ENCODE assay signal across 22 cellular contexts in genomic region chr7:30996261-30996660, GRCh38. TPM values are rescaled to one million over a fixed set of nuclear protein-coding genes. Genes with fewer than 3 reads are reported as not detected.
A peak's percentile ranks its signal among the peaks of the same experiment; 100 is the strongest.
DNase-seq lines count a peak whose midpoint lies in the region; ATAC-seq, FAIRE-seq and TF ChIP-seq lines count a peak whose summit lies in the region.
"Had no signal": no experiment of that assay in that cellular context is flagged by ENCODE, and none has a peak within 500 bp of the region (broad histone marks: within the 10 kb centered on the region; RNA-seq: fewer than 3 reads in every experiment).

No MANE protein-coding gene starts in this region.

- H3K9me3 ChIP-seq in K562 (replicated peaks; ENCODE audit: control insufficient read depth, insufficient read depth, low read depth, low read length) = no peaks in the 10 kb centered on the region
- H3K9me3 ChIP-seq in sigmoid colon = no peaks in the 10 kb centered on the region
- H3K9me3 ChIP-seq: esophagus muscularis mucosa, SK-N-SH, tibial artery had no signal

- peaks cover 18 to 59% of the 10 kb centered on the region in 2 experiments; a peak in 4 of 5 replicates for H3K27me3 ChIP-seq in K562 (ENCODE audit: control insufficient read depth in 2 of 2, insufficient read depth in 2 of 2, low read length in 2 of 2)
- H3K27me3 ChIP-seq in sigmoid colon = no peaks in the 10 kb centered on the region
- H3K27me3 ChIP-seq: esophagus muscularis mucosa, tibial artery had no signal

- H3K9me3 Mint-ChIP-seq in CD14-positive monocyte = peaks cover 0 to 12% (median 6%) of the 10 kb centered on the region in 7 donors
- H3K9me3 Mint-ChIP-seq: activated naive CD4-positive, alpha-beta T cell treated with anti-CD3 and anti-CD28 coated beads, Interleukin-2, amount 50 U/mL, for 72 hours; effector memory CD8-positive, alpha-beta T cell; T-helper 2 cell treated with Interferon-gamma antibody and Interleukin-4, amounts not matched to agents 5 μg/mL and 100 μg/mL, for 36 hours had no signal

- no peak overlapping the region for H3K4me3 Mint-ChIP-seq in CD14-positive monocyte
- H3K4me3 Mint-ChIP-seq: effector memory CD8-positive, alpha-beta T cell; T-helper 2 cell treated with Interferon-gamma antibody and Interleukin-4, amounts not matched to agents 5 μg/mL and 100 μg/mL, for 36 hours had no signal

- no peaks in the 10 kb centered on the region for H3K36me3 Mint-ChIP-seq in CD14-positive monocyte
- H3K36me3 Mint-ChIP-seq: activated naive CD4-positive, alpha-beta T cell treated with anti-CD3 and anti-CD28 coated beads, Interleukin-2, amount 50 U/mL, for 72 hours had no signal

- no peaks in the 10 kb centered on the region for H3K36me3 ChIP-seq in K562 (ENCODE audit: control insufficient read depth, insufficient read depth, low read length)
- H3K36me3 ChIP-seq in sigmoid colon = no peaks in the 10 kb centered on the region
- H3K36me3 ChIP-seq: esophagus muscularis mucosa, tibial artery had no signal

- intact Hi-C loops in K562 (cut with micrococcal nuclease) (no loop called here), left ventricle myocardium superior (cut with micrococcal nuclease) (no loop called here), sigmoid colon (cut with DNase I) (no loop called here), CD14-positive monocyte (cut with micrococcal nuclease) (no loop called here)

- POLR2A ChIA-PET in K562 (lab: Yijun Ruan, JAX) = no interaction called here

- no peak overlapping the region for H2AFZ ChIP-seq in K562 (ENCODE audit: low read depth, low read length)

- peaks cover 0 to 12% of the 10 kb centered on the region in 2 experiments; a peak in 3 of 5 replicates for H3K4me1 ChIP-seq in K562 (replicated peaks in 1 of 2; ENCODE audit: control insufficient read depth in 2 of 2, insufficient read depth in 2 of 2, low read length in 2 of 2)
- no peaks in the 10 kb centered on the region for H3K4me1 ChIP-seq in sigmoid colon
- H3K4me1 ChIP-seq: tibial artery had no signal

- no peak for TF ChIP-seq RAD21 in K562 (CRISPR knock-in tag; conservative IDR thresholded peaks at IDR 0.05 in 1 of 2, IDR thresholded peaks at IDR 0.05 in 1 of 2)

- TF ChIP-seq CTCF in K562 (IDR thresholded peaks at IDR 0.05 in 2 of 3, conservative IDR thresholded peaks at IDR 0.05 in 1 of 3; ENCODE audit: insufficient read depth in 2 of 3, low read depth in 1 of 3, low read length in 3 of 3) = no peak
- TF ChIP-seq CTCF in sigmoid colon (IDR thresholded peaks at IDR 0.05) = no peak
- no peak for TF ChIP-seq CTCF in CD14-positive monocyte (IDR thresholded peaks at IDR 0.05)

- CTCF ChIA-PET in K562 (lab: Yijun Ruan, JAX; ENCODE audit: low intra/inter-chr PET ratio) = no interaction called here

- peaks cover 34% of the 10 kb centered on the region for H3K4me1 Mint-ChIP-seq in CD14-positive monocyte

- H3K9ac ChIP-seq in K562 (ENCODE audit: insufficient read depth in 1 of 2, low read depth in 2 of 2, low read length in 2 of 2) = peak overlapping the region in 1 of 2 experiments; percentile 16; a peak in 1 of 4 replicates
- H3K9ac ChIP-seq: SK-N-SH had no signal

- no peaks in the 10 kb centered on the region for H4K20me1 ChIP-seq in K562 (replicated peaks; ENCODE audit: control insufficient read depth, insufficient read depth, low read length)

- TF ChIP-seq EP300 in K562 (IDR thresholded peaks at IDR 0.05; ENCODE audit: low read length) (no peak), sigmoid colon (IDR thresholded peaks at IDR 0.05) (no peak)

- H3K27ac Mint-ChIP-seq in CD14-positive monocyte = peak overlapping the region in 3 of 7 donors; percentile 1 to 44 (median 16)
- H3K27ac Mint-ChIP-seq: effector memory CD8-positive, alpha-beta T cell; T-helper 2 cell treated with Interferon-gamma antibody and Interleukin-4, amounts not matched to agents 5 μg/mL and 100 μg/mL, for 36 hours had no signal

- no peak overlapping the region for H3K4me2 ChIP-seq in K562 (ENCODE audit: insufficient read depth, low read length)
- H3K4me2 ChIP-seq: SK-N-SH had no signal

- BruUV-seq in K562 (replicated peaks; lab: Mats Ljungman, UMichigan) = no TSS peak

- no peaks in the 10 kb centered on the region for H3K9me1 ChIP-seq in K562 (ENCODE audit: control insufficient read depth, insufficient read depth, low read length)

- WGBS in K562 (ENCODE audit: insufficient coverage, low coverage, missing lambda C conversion rate) = 15% methylated on average over 7 of the region's 7 CpGs
- WGBS in sigmoid colon, 2 donors = 83 to 86% methylated on average over 7 of the region's 7 CpGs

- in situ Hi-C loops in K562 (cut with MboI) = no loop called here
- in situ Hi-C loops in G401 (cut with HindIII; ENCODE audit: low sequenced_read_pairs) = no loop called here

- H3K4me3 ChIP-seq in K562 (no peak overlapping the region), sigmoid colon (no peak overlapping the region)
- H3K4me3 ChIP-seq: esophagus muscularis mucosa, tibial artery had no signal

- no peak for FAIRE-seq in K562 (lab: Jason Lieb, UNC)
- FAIRE-seq: GM12891 had no signal

- H3K27ac ChIP-seq in K562 (ENCODE audit: extremely low read depth, low read depth, low read length) (no peak overlapping the region), sigmoid colon (no peak overlapping the region)
- H3K27ac ChIP-seq: 22Rv1, esophagus muscularis mucosa, tibial artery had no signal

- TF ChIP-seq POLR2A in K562 (conservative IDR thresholded peaks at IDR 0.05) (no peak), sigmoid colon (IDR thresholded peaks at IDR 0.05) (no peak)

- H3K27me3 Mint-ChIP-seq in CD14-positive monocyte (ENCODE audit: low read depth in 3 of 3) = peaks cover 0 to 5% (median 4%) of the 10 kb centered on the region in 3 donors

- DNase-seq in DMS 273 (lab: John Stamatoyannopoulos, UW; ENCODE audit: unreplicated experiment) (peak; percentile 57), DMS 273 treated with DMSO at 0.1 percent for 48 hours (lab: John Stamatoyannopoulos, UW) (no peak), K562 (ENCODE audit: extremely low read depth in 1 of 4, low spot score in 3 of 4) (no peak), left ventricle myocardium superior (peak; percentile 80), sigmoid colon (peak; percentile 76), HPDE6-E6E7 (ENCODE audit: extremely low spot score) (no peak), G401 (ENCODE audit: low spot score) (no peak), CD14-positive monocyte (ENCODE audit: low spot score) (no peak)
- DNase-seq: DMS79; effector memory CD8-positive, alpha-beta T cell; NCI-H1417; NCI-H2081 treated with DMSO at 0.1 percent for 48 hours; NCI-H510A; SK-N-SH; stimulated activated CD4-positive, alpha-beta T cell treated with anti-CD3 and anti-CD28 coated beads, Interleukin-2, amount 100 ng/mL, for 48 hours; stimulated activated naive CD4-positive, alpha-beta T cell treated with Interleukin-2 at 50 U/mL for 16 hours; tibial artery had no signal

- H3K79me2 ChIP-seq in K562 (ENCODE audit: control insufficient read depth, insufficient read depth, low read length) = no peaks in the 10 kb centered on the region

- ATAC-seq in K562 = no peak
- ATAC-seq in left ventricle myocardium superior = peak; percentile 87
- ATAC-seq: activated naive CD4-positive, alpha-beta T cell treated with anti-CD3 and anti-CD28 coated beads, Interleukin-2, amount 50 U/mL, for 72 hours; effector memory CD8-positive, alpha-beta T cell had no signal

RNA-seq across cellular contexts. Expression of gene GHRHR, which starts 32.5 kb away (rescaled TPM):
- not detected in 2 replicates for total RNA-seq in K562 (2011; cell fraction: chromatin; rRNA removed; ENCODE audit: low replicate concordance)
- not detected in 2 replicates for total RNA-seq in K562 (2011; cell fraction: nucleolus; rRNA removed)
- total RNA-seq in K562 (2011; cell fraction: nucleoplasm; rRNA removed) = not detected in 2 replicates
- 0.61 TPM in 1 of 2 replicates, not detected in the other for total RNA-seq in K562 (2014; rRNA removed)
- not detected in 2 replicates for total RNA-seq in K562 (2014; rRNA removed; fragmentation: Illumina TruSeq; extraction: Trizol)
- not detected in 2 replicates for total RNA-seq in K562 (2015; rRNA removed; fragmentation: Illumina TruSeq; extraction: Trizol)
- total RNA-seq in K562 (2021) = not detected in 2 replicates
- polyA plus RNA-seq in K562 (2011; rRNA removed) = not detected in 2 replicates
- polyA plus RNA-seq in K562 (2011; cell fraction: cytosol; rRNA removed) = not detected in 2 replicates
- 0.25 TPM in 1 of 2 replicates, not detected in the other for polyA plus RNA-seq in K562 (2011; cell fraction: nucleus; rRNA removed)
- not detected in 2 replicates for polyA plus RNA-seq in K562 (2012)
- polyA plus RNA-seq in K562 (2014; fragmentation: Illumina TruSeq; extraction: Trizol) = not detected in 2 replicates
- not detected for polyA plus RNA-seq in K562 (2014; fragmentation: Nextera tagmentation; extraction: Ambion mirVana)
- polyA plus RNA-seq in K562 (2014; rRNA removed) = not detected in 2 replicates
- not detected in 2 replicates for polyA minus RNA-seq in K562 (2011; rRNA and poly(A)+ RNA removed)
- not detected in 2 replicates for polyA minus RNA-seq in K562 (2011; cell fraction: cytosol; rRNA and poly(A)+ RNA removed)
- polyA minus RNA-seq in K562 (2011; cell fraction: nucleus; rRNA and poly(A)+ RNA removed) = not detected in 2 replicates
- total RNA-seq in left ventricle myocardium superior = not detected
- not detected for total RNA-seq in sigmoid colon
- not detected for polyA plus RNA-seq in sigmoid colon
- total RNA-seq in G401 (2014; rRNA removed; shearing (Covaris generic)) = not detected in 2 replicates
- polyA plus RNA-seq in CD14-positive monocyte = not detected
- total RNA-seq: activated naive CD4-positive, alpha-beta T cell treated with anti-CD3 and anti-CD28 coated beads, Interleukin-2, amount 50 U/mL, for 72 hours; esophagus muscularis mucosa had no signal
- polyA plus RNA-seq: SK-N-SH had no signal

RNA-seq across cellular contexts. Expression of gene ADCYAP1R1, which starts 55.8 kb away (rescaled TPM):
- total RNA-seq in K562 (2011; cell fraction: chromatin; rRNA removed; ENCODE audit: low replicate concordance) = not detected in 2 replicates
- total RNA-seq in K562 (2011; cell fraction: nucleolus; rRNA removed) = 0.17 TPM in 1 of 2 replicates, not detected in the other
- total RNA-seq in K562 (2011; cell fraction: nucleoplasm; rRNA removed) = not detected in 2 replicates
- total RNA-seq in K562 (2014; rRNA removed) (not detected in 2 replicates), K562 (2014; rRNA removed; fragmentation: Illumina TruSeq; extraction: Trizol) (not detected in 2 replicates), K562 (2015; rRNA removed; fragmentation: Illumina TruSeq; extraction: Trizol) (not detected in 2 replicates), K562 (2021) (not detected in 2 replicates), left ventricle myocardium superior (6.0 TPM), sigmoid colon (10 to 100 TPM; 17.6 to 35.7 (median 21.4) TPM)
- polyA plus RNA-seq in K562 (2011; rRNA removed) (0.03 TPM in 1 of 2 replicates, not detected in the other), K562 (2014; fragmentation: Illumina TruSeq; extraction: Trizol) (not detected in 2 replicates), K562 (2014; fragmentation: Nextera tagmentation; extraction: Ambion mirVana) (not detected), K562 (2014; rRNA removed) (0.07 TPM in 1 of 2 replicates, not detected in the other), sigmoid colon (1 to 10 TPM in 1 of 3 donors, under 1 TPM in 1, not detected in 1; 0.60 to 2.1 TPM), CD14-positive monocyte (not detected)
- polyA plus RNA-seq in K562 (2011; cell fraction: cytosol; rRNA removed) = not detected in 2 replicates
- 0.07 TPM in 1 of 2 replicates, not detected in the other for polyA plus RNA-seq in K562 (2011; cell fraction: nucleus; rRNA removed)
- polyA plus RNA-seq in K562 (2012) = 0.01 TPM in 1 of 2 replicates, not detected in the other
- polyA minus RNA-seq in K562 (2011; rRNA and poly(A)+ RNA removed) = not detected in 2 replicates
- polyA minus RNA-seq in K562 (2011; cell fraction: cytosol; rRNA and poly(A)+ RNA removed) = not detected in 2 replicates
- not detected in 2 replicates for polyA minus RNA-seq in K562 (2011; cell fraction: nucleus; rRNA and poly(A)+ RNA removed)
- not detected in 2 replicates for total RNA-seq in G401 (2014; rRNA removed; shearing (Covaris generic))
- total RNA-seq: activated naive CD4-positive, alpha-beta T cell treated with anti-CD3 and anti-CD28 coated beads, Interleukin-2, amount 50 U/mL, for 72 hours had no signal

Comparison
In these comparisons a context has a peak if more than half of its experiments do, and no peak if none do; other contexts are left out.
1. DNase-seq: peak in DMS 273 (single experiment), left ventricle myocardium superior (single experiment) and sigmoid colon (single experiment); none in DMS 273 treated with DMSO at 0.1 percent for 48 hours (single experiment), K562 (0 of 4), HPDE6-E6E7 (single experiment), G401 (single experiment) and CD14-positive monocyte (single experiment).